10 cellular contexts compared by ENCODE assay signal in the genomic region with DNA sequence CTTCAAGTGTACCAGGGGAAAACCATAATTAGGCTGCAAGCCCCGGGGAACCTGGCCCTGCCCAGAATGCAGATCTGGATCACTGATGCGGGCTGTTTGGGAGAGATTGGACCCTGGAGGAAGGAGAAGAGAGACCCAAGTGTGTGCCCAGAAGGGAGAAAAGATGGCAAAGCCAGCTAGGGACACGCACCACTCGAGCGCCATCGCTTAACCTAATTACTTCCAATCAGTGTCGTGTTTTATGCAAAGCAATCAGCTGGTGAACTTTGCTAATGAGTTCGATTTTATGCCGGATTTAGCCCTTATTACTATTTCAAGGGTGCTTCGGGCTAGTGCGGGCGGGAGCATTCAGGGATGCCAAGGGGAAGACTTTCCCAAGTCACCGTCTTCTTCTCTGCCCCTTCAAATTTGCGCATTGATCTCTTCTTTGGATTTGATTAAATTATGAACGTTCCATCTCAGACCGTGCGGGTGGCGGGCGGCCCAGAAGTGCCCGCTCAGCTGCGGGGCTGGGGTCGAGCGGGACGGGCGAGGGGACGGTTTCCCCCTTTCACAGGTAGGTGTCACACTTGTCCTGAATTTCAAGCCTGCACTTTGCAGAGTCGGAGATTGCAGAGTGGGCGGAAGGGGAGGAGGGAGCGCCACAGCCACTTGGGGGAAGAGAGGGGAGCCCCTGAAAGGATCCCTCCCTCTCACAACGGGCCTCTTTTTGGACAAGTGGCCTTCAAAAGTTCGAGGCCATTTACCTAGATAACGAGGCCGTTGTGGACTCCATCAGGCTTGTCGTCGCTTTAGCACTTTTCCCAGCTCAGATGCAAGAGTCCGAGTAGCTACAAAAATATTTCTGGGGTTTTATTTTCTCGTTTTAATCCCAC. TPM values are rescaled to one million over a fixed set of nuclear protein-coding genes. Genes with fewer than 3 reads are reported as not detected.
DNase-seq lines count a peak whose midpoint lies in the region; ATAC-seq and TF ChIP-seq lines count a peak whose summit lies in the region.
"Had no signal": no experiment of that assay in that cellular context is flagged by ENCODE, and none has a peak within 500 bp of the region (broad histone marks: within the 10 kb centered on the region; RNA-seq: fewer than 3 reads in every experiment).

No MANE protein-coding gene starts in this region.

- peaks cover 38% of the 10 kb centered on the region for H3K4me1 ChIP-seq in DND-41 (ENCODE audit: insufficient read depth, low read length)
- H3K4me1 ChIP-seq in HUES64 (ENCODE audit: insufficient read depth, low read length), result peaks cover 27% of the 10 kb centered on the region; the same call in 1 of the 2 replicates
- peaks cover 16% of the 10 kb centered on the region for H3K4me1 ChIP-seq in endodermal cell (ENCODE audit: control insufficient read depth, insufficient read depth, low read length)
- H3K4me1 ChIP-seq: HAP-1 had no signal

- H3K36me3 ChIP-seq in DND-41 (ENCODE audit: insufficient read depth, low read length) (peaks cover 72% of the 10 kb centered on the region), HUES64 (ENCODE audit: insufficient read depth, low read length) (no peaks in the 10 kb centered on the region), endodermal cell (ENCODE audit: control insufficient read depth, insufficient read depth, low read length) (peaks cover 4% of the 10 kb centered on the region)

- peaks cover 28% of the 10 kb centered on the region for H3K4me1 Mint-ChIP-seq in endodermal cell
- H3K4me1 Mint-ChIP-seq in naive B cell, result peaks cover 16 to 41% (median 29%) of the 10 kb centered on the region in 3 donors

- H3K4me3 Mint-ChIP-seq in endodermal cell, result peak overlapping the region; percentile 51
- H3K4me3 Mint-ChIP-seq in naive B cell, result peak overlapping the region in 5 of 8 donors; percentile 49 to 69 (median 67)

- H3K27me3 Mint-ChIP-seq in endodermal cell (ENCODE audit: insufficient read depth), result peaks cover 85% of the 10 kb centered on the region
- peaks cover 52 to 79% (median 64%) of the 10 kb centered on the region in 3 donors for H3K27me3 Mint-ChIP-seq in naive B cell

- H3K79me2 ChIP-seq in DND-41 (ENCODE audit: insufficient read depth, low read length), result peaks cover 89% of the 10 kb centered on the region

- no peak overlapping the region for H2AFZ ChIP-seq in DND-41 (ENCODE audit: low read depth, low read length)

- no peaks in the 10 kb centered on the region for H3K27me3 ChIP-seq in DND-41 (ENCODE audit: insufficient read depth, low read length, poor library complexity)
- H3K27me3 ChIP-seq in HUES64 (ENCODE audit: insufficient read depth, low read length), result peaks cover 93% of the 10 kb centered on the region
- peaks cover 83% of the 10 kb centered on the region for H3K27me3 ChIP-seq in endodermal cell (ENCODE audit: control insufficient read depth, insufficient read depth, low read length, poor library complexity, severe bottlenecking)

- H3K4me2 ChIP-seq in DND-41 (ENCODE audit: insufficient read depth, low read length), result peak overlapping the region; percentile 87
- H3K4me2 ChIP-seq: KMS-11 had no signal

- 3% methylated on average over 37 of the region's 37 CpGs for WGBS in HUES64
- WGBS in endodermal cell (ENCODE audit: insufficient coverage in 1 of 2, insufficient read length in 1 of 2), 2 experiments, result 6 to 9% methylated on average over 28 to 37 of the region's 37 CpGs

- H3K36me3 Mint-ChIP-seq in endodermal cell (ENCODE audit: low read depth) (no peaks in the 10 kb centered on the region), naive B cell (peaks cover 0 to 15% of the 10 kb centered on the region in 2 donors)

- H3K9me3 ChIP-seq in DND-41 (ENCODE audit: insufficient read depth, low read length, severe bottlenecking) (no peaks in the 10 kb centered on the region), HUES64 (ENCODE audit: insufficient read depth, low read depth, low read length) (no peaks in the 10 kb centered on the region), endodermal cell (ENCODE audit: control insufficient read depth, low read length) (no peaks in the 10 kb centered on the region)
- H3K9me3 ChIP-seq: HAP-1 had no signal

- H3K9ac ChIP-seq in DND-41 (ENCODE audit: low read depth, low read length), result peak overlapping the region; percentile 21
- H3K9ac ChIP-seq in HUES64 (ENCODE audit: low read depth, low read length), result no peak overlapping the region
- no peak overlapping the region for H3K9ac ChIP-seq in endodermal cell (ENCODE audit: extremely low read depth, low read length, poor library complexity, severe bottlenecking)
- H3K9ac ChIP-seq: KMS-11 had no signal

- DNase-seq in DND-41 (no peak), endodermal cell (peak; percentile 85), naive B cell (no peak), occipital lobe (lab: John Stamatoyannopoulos, UW) (no peak), SW480 (ENCODE audit: low spot score) (no peak), superior temporal gyrus (ENCODE audit: extremely low spot score) (no peak)

- peak; percentile 42 for TF ChIP-seq CTCF in DND-41 (IDR thresholded peaks at IDR 0.05; ENCODE audit: borderline replicate concordance, extremely low read depth, low read length, poor library complexity, severe bottlenecking)
- peak; percentile 75 for TF ChIP-seq CTCF in endodermal cell (conservative IDR thresholded peaks at IDR 0.05)

- H4K20me1 ChIP-seq in DND-41 (ENCODE audit: insufficient read depth, low read length), result peaks cover 67% of the 10 kb centered on the region

- H3K27ac ChIP-seq in DND-41 (ENCODE audit: low read length) (peak overlapping the region; percentile 22; the same call in 1 of the 2 replicates), HUES64 (ENCODE audit: low read depth, low read length) (no peak overlapping the region), endodermal cell (ENCODE audit: low read depth, low read length) (no peak overlapping the region)
- H3K27ac ChIP-seq: KMS-11 had no signal

- peak overlapping the region in 1 of 2 experiments; percentile 43; a peak in 3 of 4 replicates for H3K4me3 ChIP-seq in DND-41 (ENCODE audit: low read depth in 1 of 2, low read length in 2 of 2)
- peak overlapping the region; percentile 38 for H3K4me3 ChIP-seq in HUES64 (ENCODE audit: low read length)
- peak overlapping the region; percentile 77 for H3K4me3 ChIP-seq in endodermal cell (ENCODE audit: low read length)
- H3K4me3 ChIP-seq: HAP-1 had no signal

- H3K9me3 Mint-ChIP-seq in endodermal cell, result no peaks in the 10 kb centered on the region
- H3K9me3 Mint-ChIP-seq in naive B cell, result peaks cover 0 to 40% (median 11%) of the 10 kb centered on the region in 7 donors

- ATAC-seq in DND-41 (ENCODE audit: insufficient read depth, low read depth), result no peak
- no peak for ATAC-seq in naive B cell (ENCODE audit: low read depth in 2 of 2)
- no peak for ATAC-seq in HG02885 (IDR thresholded peaks at IDR 0.05; ENCODE audit: poor library complexity, unreplicated experiment)

- H3K27ac Mint-ChIP-seq in endodermal cell, result no peak overlapping the region
- H3K27ac Mint-ChIP-seq in naive B cell, result peak overlapping the region in 5 of 6 donors; percentile 48 to 95 (median 95)

RNA-seq across cellular contexts. Expression of a gene that starts 4.1 kb away (rescaled TPM):
- 1.5 TPM for polyA plus RNA-seq in HUES64 (2013, experiment 1 of 2)
- 2.7 TPM for polyA plus RNA-seq in HUES64 (2013, experiment 2 of 2)
- total RNA-seq in endodermal cell (1 to 10 TPM; 1.6 to 2.6 TPM), occipital lobe (0.16 TPM)
- polyA plus RNA-seq in endodermal cell (2013, experiment 1 of 2), result 17.1 TPM
- 12.0 TPM for polyA plus RNA-seq in endodermal cell (2013, experiment 2 of 2)
- not detected for polyA plus RNA-seq in naive B cell (ENCODE audit: low read depth in 6 of 6)
